22 cellular contexts compared by ENCODE assay signal in genomic region chr6:69980624-69981023, GRCh38.
"Had no signal": no experiment of that assay in that cellular context is flagged by ENCODE, and none has a peak within 500 bp of the region (broad histone marks: within the 10 kb centered on the region; RNA-seq: fewer than 3 reads in every experiment).

No MANE protein-coding gene starts in this region.

- H3K36me3 Mint-ChIP-seq: activated naive CD8-positive, alpha-beta T cell treated with anti-CD3 and anti-CD28 coated beads for 36 hours; natural killer cell treated with Interleukin-12 subunit alpha and Interleukin-12 subunit beta and Interleukin-15 and Interleukin-18, amount 100 ng/mL, for 72 hours had no signal

- H3K9me3 ChIP-seq: adrenal gland, body of pancreas, gastrocnemius medialis, left lung, lower lobe of right lung, right atrium auricular region, spleen, suprapubic skin, tibial artery, upper lobe of right lung had no signal

- H3K4me3 ChIP-seq: adrenal gland, body of pancreas, gastrocnemius medialis, left lung, lower lobe of right lung, right atrium auricular region, spleen, suprapubic skin, tibial artery, upper lobe of right lung had no signal

- DNase-seq: activated CD4-positive, alpha-beta T cell treated with anti-CD3 and anti-CD28 coated beads for 48 hours; activated CD4-positive, alpha-beta T cell treated with anti-CD3 and anti-CD28 coated beads, Interleukin-2, amount 50 U/mL, for 48 hours; activated CD8-positive, alpha-beta memory T cell treated with anti-CD3 and anti-CD28 coated beads for 24 hours; activated effector memory CD4-positive, alpha-beta T cell treated with Interleukin-2 at 50 U/mL for 16 hours; activated naive CD4-positive, alpha-beta T cell treated with anti-CD3 and anti-CD28 coated beads for 36 hours; activated naive CD8-positive, alpha-beta T cell treated with anti-CD3 and anti-CD28 coated beads for 36 hours; adrenal gland; aorta; body of pancreas; effector CD8-positive, alpha-beta T cell; gastrocnemius medialis; glutamatergic neuron; left lung; lower lobe of right lung; mesenchymal stem cell; spleen; stimulated activated naive CD4-positive, alpha-beta T cell; tibial artery; upper lobe of right lung had no signal

- H3K4me3 Mint-ChIP-seq: activated naive CD4-positive, alpha-beta T cell treated with anti-CD3 and anti-CD28 coated beads for 36 hours; activated naive CD8-positive, alpha-beta T cell treated with anti-CD3 and anti-CD28 coated beads for 36 hours; natural killer cell treated with Interleukin-12 subunit alpha and Interleukin-12 subunit beta and Interleukin-15 and Interleukin-18, amount 100 ng/mL, for 72 hours had no signal

- H3K27ac Mint-ChIP-seq: activated naive CD4-positive, alpha-beta T cell treated with anti-CD3 and anti-CD28 coated beads for 36 hours; activated naive CD8-positive, alpha-beta T cell treated with anti-CD3 and anti-CD28 coated beads for 36 hours; natural killer cell treated with Interleukin-12 subunit alpha and Interleukin-12 subunit beta and Interleukin-15 and Interleukin-18, amount 100 ng/mL, for 72 hours had no signal

- H3K27ac ChIP-seq: adrenal gland, body of pancreas, gastrocnemius medialis, left lung, lower lobe of right lung, right atrium auricular region, spleen, suprapubic skin, tibial artery, upper lobe of right lung had no signal

- H3K9me3 Mint-ChIP-seq: activated naive CD4-positive, alpha-beta T cell treated with anti-CD3 and anti-CD28 coated beads for 36 hours; activated naive CD8-positive, alpha-beta T cell treated with anti-CD3 and anti-CD28 coated beads for 36 hours; natural killer cell treated with Interleukin-12 subunit alpha and Interleukin-12 subunit beta and Interleukin-15 and Interleukin-18, amount 100 ng/mL, for 72 hours had no signal

- H3K4me1 ChIP-seq: adrenal gland, body of pancreas, gastrocnemius medialis, left lung, lower lobe of right lung, right atrium auricular region, spleen, suprapubic skin, tibial artery, upper lobe of right lung had no signal

- ATAC-seq: body of pancreas; gastrocnemius medialis; left lung; lower lobe of right lung; natural killer cell treated with Interleukin-12 subunit alpha and Interleukin-12 subunit beta and Interleukin-15 and Interleukin-18, amount 100 ng/mL, for 72 hours; upper lobe of right lung had no signal

- H3K27me3 Mint-ChIP-seq: natural killer cell treated with Interleukin-12 subunit alpha and Interleukin-12 subunit beta and Interleukin-15 and Interleukin-18, amount 100 ng/mL, for 72 hours had no signal

- H3K36me3 ChIP-seq: adrenal gland, gastrocnemius medialis, left lung, lower lobe of right lung, right atrium auricular region, spleen, suprapubic skin, tibial artery, upper lobe of right lung had no signal

- H3K27me3 ChIP-seq: adrenal gland, body of pancreas, gastrocnemius medialis, left lung, right atrium auricular region, spleen, suprapubic skin, tibial artery, upper lobe of right lung had no signal
